Comparison of ENCODE assay signal across 25 cellular contexts in the genomic region with DNA sequence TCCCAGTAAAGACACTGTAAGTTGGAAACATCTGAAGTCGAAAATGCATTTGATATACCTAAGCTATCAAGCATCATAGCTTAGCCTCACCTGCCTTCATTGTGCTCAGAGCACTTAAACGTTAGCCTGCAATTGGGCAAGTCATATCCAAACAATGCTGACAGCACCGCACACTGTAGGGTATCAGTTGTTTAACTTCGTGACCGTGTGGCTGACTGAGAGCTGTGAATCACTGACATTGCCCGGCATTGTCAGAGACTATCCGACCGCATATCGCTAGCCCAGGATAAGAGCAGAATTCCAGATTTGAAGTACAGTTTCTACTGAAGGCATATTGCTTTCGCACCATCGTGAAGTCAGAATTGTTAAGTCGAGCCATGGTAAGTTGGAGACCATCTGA. TPM values are rescaled to one million over a fixed set of nuclear protein-coding genes. Genes with fewer than 3 reads are reported as not detected.
DNase-seq lines count a peak whose midpoint lies in the region; ATAC-seq, FAIRE-seq and TF ChIP-seq lines count a peak whose summit lies in the region.
"Had no signal": no experiment of that assay in that cellular context is flagged by ENCODE, and none has a peak within 500 bp of the region (broad histone marks: within the 10 kb centered on the region; RNA-seq: fewer than 3 reads in every experiment).

No MANE protein-coding gene starts in this region.

- H3K27me3 ChIP-seq in DND-41 (ENCODE audit: insufficient read depth, low read length, poor library complexity) (no peaks in the 10 kb centered on the region), neural progenitor cell (no peaks in the 10 kb centered on the region), A673 (replicated peaks; ENCODE audit: insufficient read depth, low read depth, low read length, poor library complexity) (no peaks in the 10 kb centered on the region), small intestine (ENCODE audit: control insufficient read depth in 2 of 2, insufficient read depth in 2 of 2, low read length in 2 of 2) (no peaks in the 10 kb centered on the region)
- H3K27me3 ChIP-seq: pancreas had no signal

- CTCF ChIA-PET in activated CD4-positive, alpha-beta T cell treated with anti-CD3 and anti-CD28 coated beads, Interleukin-2, amount 10 ng/mL, durations not matched to agents 7 days and 5 days (lab: Charles Lee) = interaction anchor here (0.8 to 1.7 kb wide), 4 partner anchors 9 to 118 kb away, joined by 3 to 4 read pairs (median 3); no protein-coding TSS in a partner anchor
- CTCF ChIA-PET in A673 (lab: Charles Lee) = no interaction called here

- H2AFZ ChIP-seq in DND-41 (ENCODE audit: low read depth, low read length) (no peak overlapping the region), neural progenitor cell (replicated peaks) (no peak overlapping the region)

- H4K20me1 ChIP-seq in DND-41 (ENCODE audit: insufficient read depth, low read length) (peaks cover 67% of the 10 kb centered on the region), neural progenitor cell (ENCODE audit: low read depth) (peaks cover 100% of the 10 kb centered on the region)

- H3K27ac Mint-ChIP-seq in activated CD4-positive, alpha-beta T cell treated with anti-CD3 and anti-CD28 coated beads, Interleukin-2, amount 10 ng/mL, durations not matched to agents 7 days and 5 days = peak overlapping the region; percentile 51
- peak overlapping the region; percentile 51 for H3K27ac Mint-ChIP-seq in T-helper 2 cell treated with Interferon-gamma antibody and Interleukin-4, amounts not matched to agents 5 μg/mL and 100 μg/mL, for 36 hours
- no peak overlapping the region for H3K27ac Mint-ChIP-seq in neural progenitor cell
- H3K27ac Mint-ChIP-seq: CD14-positive monocyte had no signal

- H3K27me3 Mint-ChIP-seq in activated CD4-positive, alpha-beta T cell treated with anti-CD3 and anti-CD28 coated beads, Interleukin-2, amount 10 ng/mL, durations not matched to agents 7 days and 5 days = no peaks in the 10 kb centered on the region
- no peaks in the 10 kb centered on the region for H3K27me3 Mint-ChIP-seq in T-helper 2 cell treated with Interferon-gamma antibody and Interleukin-4, amounts not matched to agents 5 μg/mL and 100 μg/mL, for 36 hours (ENCODE audit: low read depth)
- peaks cover 12% of the 10 kb centered on the region for H3K27me3 Mint-ChIP-seq in neural progenitor cell (ENCODE audit: insufficient read depth, low read depth)
- H3K27me3 Mint-ChIP-seq: central memory CD8-positive, alpha-beta T cell had no signal

- peaks cover 3% of the 10 kb centered on the region for H3K36me3 Mint-ChIP-seq in activated CD4-positive, alpha-beta T cell treated with anti-CD3 and anti-CD28 coated beads, Interleukin-2, amount 10 ng/mL, durations not matched to agents 7 days and 5 days (ENCODE audit: low read depth)
- H3K36me3 Mint-ChIP-seq in T-helper 2 cell treated with Interferon-gamma antibody and Interleukin-4, amounts not matched to agents 5 μg/mL and 100 μg/mL, for 36 hours (ENCODE audit: low read depth) = peaks cover 4% of the 10 kb centered on the region
- peaks cover 3% of the 10 kb centered on the region for H3K36me3 Mint-ChIP-seq in neural progenitor cell

- H3K4me1 Mint-ChIP-seq in activated CD4-positive, alpha-beta T cell treated with anti-CD3 and anti-CD28 coated beads, Interleukin-2, amount 10 ng/mL, durations not matched to agents 7 days and 5 days = peaks cover 96% of the 10 kb centered on the region
- H3K4me1 Mint-ChIP-seq in T-helper 2 cell treated with Interferon-gamma antibody and Interleukin-4, amounts not matched to agents 5 μg/mL and 100 μg/mL, for 36 hours (ENCODE audit: low read depth) = peaks cover 78% of the 10 kb centered on the region
- H3K4me1 Mint-ChIP-seq in neural progenitor cell = peaks cover 71% of the 10 kb centered on the region

- no peak overlapping the region for H3K4me3 Mint-ChIP-seq in activated CD4-positive, alpha-beta T cell treated with anti-CD3 and anti-CD28 coated beads, Interleukin-2, amount 10 ng/mL, durations not matched to agents 7 days and 5 days
- peak overlapping the region; percentile 14 for H3K4me3 Mint-ChIP-seq in T-helper 2 cell treated with Interferon-gamma antibody and Interleukin-4, amounts not matched to agents 5 μg/mL and 100 μg/mL, for 36 hours
- peak overlapping the region; percentile 53 for H3K4me3 Mint-ChIP-seq in neural progenitor cell
- H3K4me3 Mint-ChIP-seq: CD14-positive monocyte; central memory CD8-positive, alpha-beta T cell had no signal

- H3F3A ChIP-seq in neural progenitor cell (ENCODE audit: low read depth) = peaks cover 29% of the 10 kb centered on the region

- peaks cover 100% of the 10 kb centered on the region for H3K4me1 ChIP-seq in DND-41 (ENCODE audit: insufficient read depth, low read length)
- H3K4me1 ChIP-seq in neural progenitor cell = peaks cover 56% of the 10 kb centered on the region
- H3K4me1 ChIP-seq in A673 (ENCODE audit: insufficient read depth, low read length, poor library complexity, severe bottlenecking) = peaks cover 54% of the 10 kb centered on the region
- H3K4me1 ChIP-seq in small intestine (ENCODE audit: control insufficient read depth in 2 of 2, insufficient read depth in 1 of 2, low read depth in 1 of 2, low read length in 1 of 2) = peaks cover 24 to 36% of the 10 kb centered on the region in 2 donors

- FAIRE-seq in small intestine (lab: Jason Lieb, UNC) = no peak
- FAIRE-seq: A549, GM12892, H1, kidney, pancreas had no signal

- BruUV-seq in A673 (replicated peaks; lab: Mats Ljungman, UMichigan) = no TSS peak

- H3K79me2 ChIP-seq in DND-41 (ENCODE audit: insufficient read depth, low read length) (peaks cover 96% of the 10 kb centered on the region), neural progenitor cell (ENCODE audit: low read depth) (peaks cover 67% of the 10 kb centered on the region)

- no peak for ATAC-seq in DND-41 (ENCODE audit: insufficient read depth, low read depth)
- ATAC-seq: A549, pancreas had no signal

- DNase-seq in activated CD4-positive, alpha-beta T cell treated with anti-CD3 and anti-CD28 coated beads, Interleukin-2, amount 10 ng/mL, durations not matched to agents 7 days and 5 days = no peak
- no peak for DNase-seq in activated CD4-positive, alpha-beta T cell treated with anti-CD3 and anti-CD28 coated beads for 1 hour
- no peak for DNase-seq in DND-41
- DNase-seq in T-helper 2 cell treated with Interferon-gamma antibody and Interleukin-4, amounts not matched to agents 5 μg/mL and 100 μg/mL, for 36 hours (ENCODE audit: low spot score) = peak; percentile 33
- no peak for DNase-seq in neural progenitor cell (ENCODE audit: low spot score)
- DNase-seq in A673 (ENCODE audit: low spot score) = no peak
- no peak for DNase-seq in GF-D8 (lab: John Stamatoyannopoulos, UW)
- no peak for DNase-seq in small intestine
- DNase-seq: activated CD4-positive, CD25-positive, alpha-beta regulatory T cell treated with anti-CD3 and anti-CD28 coated beads, Interleukin-2, amount 50 U/mL, for 72 hours; aorta; foreskin fibroblast; KG1; kidney; mammary epithelial cell; NCI-H1092 treated with DMSO at 0.1 percent for 48 hours; NCI-H2107; pancreas; T-helper 9 cell had no signal

- WGBS in small intestine, 3 donors = 92 to 95% (median 92%) methylated on average over 12 of the region's 12 CpGs

- no peaks in the 10 kb centered on the region for H3K9me3 Mint-ChIP-seq in activated CD4-positive, alpha-beta T cell treated with anti-CD3 and anti-CD28 coated beads, Interleukin-2, amount 10 ng/mL, durations not matched to agents 7 days and 5 days
- no peaks in the 10 kb centered on the region for H3K9me3 Mint-ChIP-seq in T-helper 2 cell treated with Interferon-gamma antibody and Interleukin-4, amounts not matched to agents 5 μg/mL and 100 μg/mL, for 36 hours
- no peaks in the 10 kb centered on the region for H3K9me3 Mint-ChIP-seq in neural progenitor cell
- H3K9me3 Mint-ChIP-seq: CD14-positive monocyte; central memory CD8-positive, alpha-beta T cell had no signal

- intact Hi-C loops in A673 (cut with micrococcal nuclease; ENCODE audit: unreplicated experiment) = no loop called here

- H3K36me3 ChIP-seq in DND-41 (ENCODE audit: insufficient read depth, low read length) (peaks cover 65% of the 10 kb centered on the region), neural progenitor cell (no peaks in the 10 kb centered on the region), A673 (ENCODE audit: insufficient read depth, low read length, poor library complexity, severe bottlenecking) (no peaks in the 10 kb centered on the region), small intestine (ENCODE audit: control insufficient read depth in 2 of 2, insufficient read depth in 2 of 2, low read length in 2 of 2) (no peaks in the 10 kb centered on the region)
- H3K36me3 ChIP-seq: pancreas had no signal

- TF ChIP-seq CTCF in DND-41 (IDR thresholded peaks at IDR 0.05; ENCODE audit: borderline replicate concordance, extremely low read depth, low read length, poor library complexity, severe bottlenecking) (no peak), neural progenitor cell (IDR thresholded peaks at IDR 0.05) (no peak), A673 (conservative IDR thresholded peaks at IDR 0.05; ENCODE audit: low read depth, low read length) (no peak)

- peak overlapping the region; percentile 51 for H3K4me2 ChIP-seq in DND-41 (ENCODE audit: insufficient read depth, low read length)
- no peak overlapping the region for H3K4me2 ChIP-seq in neural progenitor cell
- H3K4me2 ChIP-seq: A549 had no signal

- no peaks in the 10 kb centered on the region for H3K9me3 ChIP-seq in DND-41 (ENCODE audit: insufficient read depth, low read length, severe bottlenecking)
- no peaks in the 10 kb centered on the region for H3K9me3 ChIP-seq in neural progenitor cell (ENCODE audit: low read depth)
- no peaks in the 10 kb centered on the region for H3K9me3 ChIP-seq in A673 (ENCODE audit: low read depth, low read length, poor library complexity, severe bottlenecking)
- no peaks in the 10 kb centered on the region for H3K9me3 ChIP-seq in small intestine (ENCODE audit: control insufficient read depth, low read depth)
- H3K9me3 ChIP-seq: A549, pancreas had no signal

- H3K27ac ChIP-seq in DND-41 (ENCODE audit: low read length) (peak overlapping the region; percentile 86), neural progenitor cell (no peak overlapping the region), A673 (ENCODE audit: low read depth, low read length, poor library complexity, severe bottlenecking) (no peak overlapping the region), small intestine (ENCODE audit: low read depth in 1 of 2, low read length in 1 of 2) (no peak overlapping the region)
- H3K27ac ChIP-seq: epithelial cell of prostate, pancreas, SK-N-MC had no signal

- H3K9ac ChIP-seq in DND-41 (ENCODE audit: low read depth, low read length) (peak overlapping the region; percentile 42), neural progenitor cell (no peak overlapping the region)

- POLR2A ChIA-PET in activated CD4-positive, alpha-beta T cell treated with anti-CD3 and anti-CD28 coated beads, Interleukin-2, amount 10 ng/mL, durations not matched to agents 7 days and 5 days (lab: Charles Lee) = interaction anchor here (1.1 kb wide), 1 partner anchor 15 kb away, joined by 3 read pairs; no protein-coding TSS in a partner anchor
- POLR2A ChIA-PET in A673 (lab: Charles Lee; ENCODE audit: low non-redundant PET) = interaction anchor here (0.5 kb wide), 1 partner anchor 96 kb away, joined by 4 read pairs; no protein-coding TSS in a partner anchor

- H3K4me3 ChIP-seq in DND-41 (ENCODE audit: low read depth in 1 of 2, low read length in 2 of 2) = no peak overlapping the region
- H3K4me3 ChIP-seq in neural progenitor cell = no peak overlapping the region
- no peak overlapping the region for H3K4me3 ChIP-seq in A673 (ENCODE audit: low read depth, low read length, poor library complexity, severe bottlenecking)
- no peak overlapping the region for H3K4me3 ChIP-seq in small intestine (ENCODE audit: low read depth in 1 of 2, low read length in 2 of 2)
- H3K4me3 ChIP-seq: A549, pancreas, SK-N-MC had no signal

RNA-seq across cellular contexts. Expression of a gene that starts 41.5 kb away (rescaled TPM):
- total RNA-seq in activated CD4-positive, alpha-beta T cell treated with anti-CD3 and anti-CD28 coated beads, Interleukin-2, amount 10 ng/mL, durations not matched to agents 7 days and 5 days = 10 to 100 TPM; 22.7 to 28.4 TPM
- 37.6 and 61.4 TPM in 2 replicates for total RNA-seq in neural progenitor cell (ENCODE audit: low replicate concordance)
- 80.5 and 94.6 TPM in 2 replicates for total RNA-seq in A673 (2021)
- 10 to 100 TPM; 10.8 to 33.9 (median 12.7) TPM for polyA plus RNA-seq in small intestine
